In genomic region chr2:119157850-119158511, GRCh38 we compare ENCODE assay signal across 21 cellular contexts. TPM values are rescaled to one million over a fixed set of nuclear protein-coding genes. Genes with fewer than 3 reads are reported as not detected.
DNase-seq lines count a peak whose midpoint lies in the region; ATAC-seq, FAIRE-seq and TF ChIP-seq lines count a peak whose summit lies in the region.
"Had no signal": no experiment of that assay in that cellular context is flagged by ENCODE, and none has a peak within 500 bp of the region (broad histone marks: within the 10 kb centered on the region; RNA-seq: fewer than 3 reads in every experiment).

No MANE protein-coding gene starts in this region.

- no peak for ATAC-seq in GM21786 (IDR thresholded peaks at IDR 0.05; ENCODE audit: unreplicated experiment)
- ATAC-seq: left lobe of liver; stimulated activated naive B cell treated with anti-CD40 and anti-IgM and Interleukin-4, amounts not matched to agents 10 μg/mL and 1 μg/mL and 100 μg/mL, for 72 hours had no signal

- no peak overlapping the region for H3K27ac ChIP-seq in A673 (ENCODE audit: low read depth, low read length, poor library complexity, severe bottlenecking)
- H3K27ac ChIP-seq in GM23248 = no peak overlapping the region
- no peak overlapping the region for H3K27ac ChIP-seq in astrocyte (ENCODE audit: low read depth, low read length)
- H3K27ac ChIP-seq: prostate gland, thyroid gland had no signal

- H3F3A ChIP-seq in GM23248 (ENCODE audit: insufficient read depth) = no peaks in the 10 kb centered on the region

- peaks cover 81% of the 10 kb centered on the region for H3K27me3 Mint-ChIP-seq in astrocyte (ENCODE audit: low read depth, unreplicated experiment)

- H3K36me3 Mint-ChIP-seq in astrocyte (ENCODE audit: low read depth, unreplicated experiment) = no peaks in the 10 kb centered on the region
- H3K36me3 Mint-ChIP-seq: CD8-positive, alpha-beta memory T cell had no signal

- H3K4me2 ChIP-seq in GM23248 (ENCODE audit: unreplicated experiment) (no peak overlapping the region), astrocyte (ENCODE audit: low read length) (peak overlapping the region; percentile 50)

- 2 to 3% methylated on average over 52 to 75 of the region's 78 CpGs for WGBS in GM23248 (ENCODE audit: low coverage in 1 of 2, low lambda C conversion rate in 2 of 2, missing lambda C conversion rate in 2 of 2), 2 experiments

- FAIRE-seq in astrocyte (lab: Jason Lieb, UNC) (no peak), GM12892 (lab: Jason Lieb, UNC) (no peak)

- H3K9me3 ChIP-seq in A673 (ENCODE audit: low read depth, low read length, poor library complexity, severe bottlenecking) = no peaks in the 10 kb centered on the region
- H3K9me3 ChIP-seq in GM23248 (ENCODE audit: low read depth) = no peaks in the 10 kb centered on the region
- no peaks in the 10 kb centered on the region for H3K9me3 ChIP-seq in astrocyte (ENCODE audit: insufficient read depth, low read depth, low read length)
- H3K9me3 ChIP-seq: prostate gland, thyroid gland had no signal

- H3K27ac Mint-ChIP-seq in astrocyte (ENCODE audit: unreplicated experiment) = no peak overlapping the region
- H3K27ac Mint-ChIP-seq: activated naive CD4-positive, alpha-beta T cell treated with anti-CD3 and anti-CD28 coated beads for 36 hours; CD8-positive, alpha-beta memory T cell; stimulated activated naive B cell treated with anti-CD40 and anti-IgM and Interleukin-4, amounts not matched to agents 10 μg/mL and 1 μg/mL and 100 μg/mL, for 72 hours had no signal

- CTCF ChIA-PET in A673 (lab: Charles Lee) = no interaction called here

- H3K4me1 ChIP-seq in A673 (ENCODE audit: insufficient read depth, low read length, poor library complexity, severe bottlenecking) = no peaks in the 10 kb centered on the region
- no peaks in the 10 kb centered on the region for H3K4me1 ChIP-seq in GM23248 (ENCODE audit: insufficient read depth)
- no peaks in the 10 kb centered on the region for H3K4me1 ChIP-seq in astrocyte (ENCODE audit: insufficient read depth, low read length)
- H3K4me1 ChIP-seq: prostate gland, thyroid gland had no signal

- H3K4me3 ChIP-seq in A673 (ENCODE audit: low read depth, low read length, poor library complexity, severe bottlenecking) (peak overlapping the region; percentile 46), GM23248 (0 out of 2 replicates have a peak overlapping the region, but pooled peaks have one; percentile 15), astrocyte (ENCODE audit: insufficient read depth, low read depth, low read length) (no peak overlapping the region)
- H3K4me3 ChIP-seq: prostate gland, thyroid gland had no signal

- no peak for DNase-seq in A673 (ENCODE audit: low spot score)
- no peak for DNase-seq in GM23248
- no peak for DNase-seq in astrocyte (ENCODE audit: low read depth)
- peak; percentile 12 for DNase-seq in left kidney (ENCODE audit: low read depth, low spot score)
- no peak for DNase-seq in SIG-M5 (lab: John Stamatoyannopoulos, UW)
- DNase-seq in GM12892 (ENCODE audit: insufficient read length) = no peak
- DNase-seq: activated CD8-positive, alpha-beta memory T cell treated with anti-CD3 and anti-CD28 coated beads for 24 hours; activated naive CD4-positive, alpha-beta T cell treated with anti-CD3 and anti-CD28 coated beads for 36 hours; activated T-cell treated with anti-CD3 and anti-CD28 coated beads, Interleukin-2, amount 50 U/mL, for 4 hours; CD8-positive, alpha-beta memory T cell; effector CD4-positive, alpha-beta T cell; foreskin melanocyte; SW 1271; thyroid gland had no signal

- peaks cover 44% of the 10 kb centered on the region for H3K27me3 ChIP-seq in A673 (replicated peaks; ENCODE audit: insufficient read depth, low read depth, low read length, poor library complexity)
- peaks cover 92% of the 10 kb centered on the region for H3K27me3 ChIP-seq in GM23248 (replicated peaks; ENCODE audit: insufficient read depth)
- H3K27me3 ChIP-seq in astrocyte (ENCODE audit: insufficient read depth, low read length) = peaks cover 70% of the 10 kb centered on the region
- H3K27me3 ChIP-seq: thyroid gland had no signal

- H3K36me3 ChIP-seq in A673 (ENCODE audit: insufficient read depth, low read length, poor library complexity, severe bottlenecking) (no peaks in the 10 kb centered on the region), GM23248 (ENCODE audit: low read depth) (no peaks in the 10 kb centered on the region), astrocyte (ENCODE audit: insufficient read depth, low read length) (no peaks in the 10 kb centered on the region)
- H3K36me3 ChIP-seq: prostate gland, thyroid gland had no signal

- H4K20me1 ChIP-seq in GM23248 (ENCODE audit: insufficient read depth) (no peaks in the 10 kb centered on the region), astrocyte (ENCODE audit: insufficient read depth, low read length) (no peaks in the 10 kb centered on the region)

- no peaks in the 10 kb centered on the region for H3K9me2 ChIP-seq in GM23248 (ENCODE audit: insufficient read depth)

- H3K4me3 Mint-ChIP-seq in astrocyte (ENCODE audit: unreplicated experiment) = no peak overlapping the region
- H3K4me3 Mint-ChIP-seq: activated naive CD4-positive, alpha-beta T cell treated with anti-CD3 and anti-CD28 coated beads for 36 hours; activated T-cell treated with anti-CD3 and anti-CD28 coated beads, Interleukin-2, amount 50 U/mL, for 4 hours; CD8-positive, alpha-beta memory T cell had no signal

- H3K79me2 ChIP-seq in GM23248 (ENCODE audit: insufficient read depth) = no peaks in the 10 kb centered on the region
- no peaks in the 10 kb centered on the region for H3K79me2 ChIP-seq in astrocyte (ENCODE audit: insufficient read depth, low read length)

- H3K9me3 Mint-ChIP-seq in astrocyte (ENCODE audit: unreplicated experiment) = peaks cover 2% of the 10 kb centered on the region
- H3K9me3 Mint-ChIP-seq: activated naive CD4-positive, alpha-beta T cell treated with anti-CD3 and anti-CD28 coated beads for 36 hours; activated T-cell treated with anti-CD3 and anti-CD28 coated beads, Interleukin-2, amount 50 U/mL, for 4 hours; neural crest cell had no signal

- H3K9ac ChIP-seq in GM23248 (no peak overlapping the region), astrocyte (ENCODE audit: low read length) (no peak overlapping the region)

- H3K4me1 Mint-ChIP-seq in astrocyte (ENCODE audit: low read depth, unreplicated experiment) = peaks cover 7% of the 10 kb centered on the region
- H3K4me1 Mint-ChIP-seq: CD8-positive, alpha-beta memory T cell; neural crest cell had no signal

- TF ChIP-seq POLR2A in GM12892 (IDR thresholded peaks at IDR 0.05; ENCODE audit: low read depth, low read length) = no peak

- no peak for TF ChIP-seq CTCF in A673 (conservative IDR thresholded peaks at IDR 0.05; ENCODE audit: low read depth, low read length)
- TF ChIP-seq CTCF in astrocyte (IDR thresholded peaks at IDR 0.05; ENCODE audit: insufficient read depth, low read depth, low read length) = no peak

- in situ Hi-C loops in GM23248 (cut with MboI) = no loop called here

- intact Hi-C loops in A673 (cut with micrococcal nuclease; ENCODE audit: unreplicated experiment) = no loop called here

- BruUV-seq in A673 (replicated peaks; lab: Mats Ljungman, UMichigan) = no TSS peak

- H2AFZ ChIP-seq in GM23248 (no peak overlapping the region), astrocyte (ENCODE audit: low read depth, low read length) (no peak overlapping the region)

- POLR2A ChIA-PET in A673 (lab: Charles Lee; ENCODE audit: low non-redundant PET) = no interaction called here

RNA-seq across cellular contexts. Expression of gene C1QL2, which starts 0.6 kb away (rescaled TPM):
- total RNA-seq in A673 (2021) = 0.98 and 1.5 TPM in 2 replicates
- total RNA-seq in GM23248 (2014; rRNA removed; shearing (Covaris generic)) = not detected in 2 replicates
- not detected in 2 replicates for polyA plus RNA-seq in GM23248 (2016; fragmentation: Nextera tagmentation; extraction: Ambion mirVana)
- 0.20 TPM in 1 of 2 replicates, not detected in the other for total RNA-seq in astrocyte
- not detected for polyA plus RNA-seq in GM12892 (2012; ENCODE audit: missing spikeins)
- total RNA-seq: activated naive CD4-positive, alpha-beta T cell treated with anti-CD3 and anti-CD28 coated beads for 36 hours; activated T-cell treated with anti-CD3 and anti-CD28 coated beads, Interleukin-2, amount 50 U/mL, for 4 hours; CD8-positive, alpha-beta memory T cell; left lobe of liver; mononuclear cell; neural crest cell; thyroid gland had no signal
- polyA plus RNA-seq: CD8-positive, alpha-beta memory T cell; esophagus had no signal
